In genomic region chr3:150577854-150578253, GRCh38 we compare ENCODE assay signal across 20 cellular contexts. TPM values are rescaled to one million over a fixed set of nuclear protein-coding genes. Genes with fewer than 3 reads are reported as not detected.
A peak's percentile ranks its signal among the peaks of the same experiment; 100 is the strongest.
DNase-seq lines count a peak whose midpoint lies in the region; ATAC-seq and TF ChIP-seq lines count a peak whose summit lies in the region.
"Had no signal": no experiment of that assay in that cellular context is flagged by ENCODE, and none has a peak within 500 bp of the region (broad histone marks: within the 10 kb centered on the region; RNA-seq: fewer than 3 reads in every experiment).

No MANE protein-coding gene starts in this region.

- H3K4me3 ChIP-seq in foreskin fibroblast (ENCODE audit: low read depth in 1 of 2, low read length in 2 of 2) (no peak overlapping the region), mucosa of descending colon (no peak overlapping the region)
- H3K4me3 ChIP-seq: cardiac muscle cell, right atrium auricular region had no signal

- H3K36me3 Mint-ChIP-seq in HFFc6 (ENCODE audit: low read depth), result peaks cover 7% of the 10 kb centered on the region; the same call in 1 of the 2 replicates
- H3K36me3 Mint-ChIP-seq in activated T-helper 17 cell treated with anti-CD3 and anti-CD28 coated beads, Interleukin-2, amount 50 U/mL, for 72 hours (ENCODE audit: low read depth), result peaks cover 96% of the 10 kb centered on the region
- H3K36me3 Mint-ChIP-seq in activated T-helper 2 cell treated with anti-CD3 and anti-CD28 coated beads, Interferon-gamma antibody, Interleukin-2, Interleukin-4, amounts not matched to agents 10 μg/mL and 5 μg/mL and 100 μg/mL, durations not matched to agents 14 hours and 24 hours and 36 hours (ENCODE audit: low read depth), result peaks cover 68% of the 10 kb centered on the region
- H3K36me3 Mint-ChIP-seq in osteocyte (ENCODE audit: unreplicated experiment), result peaks cover 35% of the 10 kb centered on the region

- H3K36me3 ChIP-seq in mucosa of descending colon (ENCODE audit: low read depth), result no peaks in the 10 kb centered on the region

- H3K4me1 Mint-ChIP-seq in HFFc6 (ENCODE audit: low read depth) (no peaks in the 10 kb centered on the region), osteocyte (ENCODE audit: unreplicated experiment) (no peaks in the 10 kb centered on the region)
- peaks cover 11% of the 10 kb centered on the region for H3K4me1 Mint-ChIP-seq in activated T-helper 17 cell treated with anti-CD3 and anti-CD28 coated beads, Interleukin-2, amount 50 U/mL, for 72 hours
- H3K4me1 Mint-ChIP-seq in activated T-helper 2 cell treated with anti-CD3 and anti-CD28 coated beads, Interferon-gamma antibody, Interleukin-2, Interleukin-4, amounts not matched to agents 10 μg/mL and 5 μg/mL and 100 μg/mL, durations not matched to agents 14 hours and 24 hours and 36 hours (ENCODE audit: low read depth), result peaks cover 22% of the 10 kb centered on the region

- H3K27me3 Mint-ChIP-seq in HFFc6 (ENCODE audit: insufficient read depth) (no peaks in the 10 kb centered on the region), osteocyte (ENCODE audit: unreplicated experiment) (no peaks in the 10 kb centered on the region)
- no peaks in the 10 kb centered on the region for H3K27me3 Mint-ChIP-seq in activated T-helper 17 cell treated with anti-CD3 and anti-CD28 coated beads, Interleukin-2, amount 50 U/mL, for 72 hours
- no peaks in the 10 kb centered on the region for H3K27me3 Mint-ChIP-seq in activated T-helper 2 cell treated with anti-CD3 and anti-CD28 coated beads, Interferon-gamma antibody, Interleukin-2, Interleukin-4, amounts not matched to agents 10 μg/mL and 5 μg/mL and 100 μg/mL, durations not matched to agents 14 hours and 24 hours and 36 hours (ENCODE audit: low read depth)
- H3K27me3 Mint-ChIP-seq: activated naive CD8-positive, alpha-beta T cell had no signal

- no peak overlapping the region for H3K4me3 Mint-ChIP-seq in HFFc6
- peak overlapping the region; percentile 25 for H3K4me3 Mint-ChIP-seq in activated T-helper 17 cell treated with anti-CD3 and anti-CD28 coated beads, Interleukin-2, amount 50 U/mL, for 72 hours
- no peak overlapping the region for H3K4me3 Mint-ChIP-seq in activated T-helper 2 cell treated with anti-CD3 and anti-CD28 coated beads, Interferon-gamma antibody, Interleukin-2, Interleukin-4, amounts not matched to agents 10 μg/mL and 5 μg/mL and 100 μg/mL, durations not matched to agents 14 hours and 24 hours and 36 hours (ENCODE audit: low read depth)
- H3K4me3 Mint-ChIP-seq in osteocyte (ENCODE audit: unreplicated experiment), result no peak overlapping the region
- H3K4me3 Mint-ChIP-seq: activated naive CD8-positive, alpha-beta T cell had no signal

- H3K27ac Mint-ChIP-seq in HFFc6 (no peak overlapping the region), osteocyte (ENCODE audit: unreplicated experiment) (no peak overlapping the region)
- H3K27ac Mint-ChIP-seq in activated T-helper 17 cell treated with anti-CD3 and anti-CD28 coated beads, Interleukin-2, amount 50 U/mL, for 72 hours, result peak overlapping the region; percentile 4
- no peak overlapping the region for H3K27ac Mint-ChIP-seq in activated T-helper 2 cell treated with anti-CD3 and anti-CD28 coated beads, Interferon-gamma antibody, Interleukin-2, Interleukin-4, amounts not matched to agents 10 μg/mL and 5 μg/mL and 100 μg/mL, durations not matched to agents 14 hours and 24 hours and 36 hours
- H3K27ac Mint-ChIP-seq: activated naive CD8-positive, alpha-beta T cell had no signal

- intact Hi-C loops in mucosa of descending colon (cut with DNase I, micrococcal nuclease), result no loop called here
- intact Hi-C loops in activated T-helper 2 cell treated with anti-CD3 and anti-CD28 coated beads, Interferon-gamma antibody, Interleukin-2, Interleukin-4, amounts not matched to agents 10 μg/mL and 5 μg/mL and 100 μg/mL, durations not matched to agents 14 hours and 24 hours and 36 hours (cut with micrococcal nuclease), result no loop called here

- H3K27ac ChIP-seq in C4-2B, result no peak overlapping the region
- H3K27ac ChIP-seq: cardiac muscle cell, right atrium auricular region had no signal

- DNase-seq in HFFc6 (no peak), foreskin fibroblast (peak in 1 of 2 donors; percentile 9), mucosa of descending colon (no peak), NCI-H2171 treated with DMSO at 0.1 percent for 48 hours (lab: John Stamatoyannopoulos, UW) (no peak), osteocyte (ENCODE audit: extremely low spot score, unreplicated experiment) (no peak)
- DNase-seq in activated T-helper 2 cell treated with anti-CD3 and anti-CD28 coated beads, Interferon-gamma antibody, Interleukin-2, Interleukin-4, amounts not matched to agents 10 μg/mL and 5 μg/mL and 100 μg/mL, durations not matched to agents 14 hours and 24 hours and 36 hours (ENCODE audit: low spot score), result no peak
- DNase-seq: activated CD4-positive, alpha-beta T cell treated with anti-CD3 and anti-CD28 coated beads for 4 hours; Calu3; glutamatergic neuron; mesendoderm; NCI-H1930; NCI-H774; stimulated activated CD4-positive, alpha-beta T cell treated with anti-CD3 and anti-CD28 coated beads, Interleukin-1b, Interleukin-23, amount 100 ng/mL, for 48 hours; substantia nigra; T-helper 9 cell had no signal

- no peak for ATAC-seq in activated T-helper 17 cell treated with anti-CD3 and anti-CD28 coated beads, Interleukin-2, amount 50 U/mL, for 72 hours (replicated peaks)
- ATAC-seq in mucosa of descending colon, result no peak

- H3K9me3 Mint-ChIP-seq in HFFc6, result no peaks in the 10 kb centered on the region
- no peaks in the 10 kb centered on the region for H3K9me3 Mint-ChIP-seq in activated T-helper 17 cell treated with anti-CD3 and anti-CD28 coated beads, Interleukin-2, amount 50 U/mL, for 72 hours
- no peaks in the 10 kb centered on the region for H3K9me3 Mint-ChIP-seq in activated T-helper 2 cell treated with anti-CD3 and anti-CD28 coated beads, Interferon-gamma antibody, Interleukin-2, Interleukin-4, amounts not matched to agents 10 μg/mL and 5 μg/mL and 100 μg/mL, durations not matched to agents 14 hours and 24 hours and 36 hours
- H3K9me3 Mint-ChIP-seq in osteocyte (ENCODE audit: unreplicated experiment), result no peaks in the 10 kb centered on the region

- TF ChIP-seq CTCF in C4-2B (conservative IDR thresholded peaks at IDR 0.05), result peak; percentile 21
- peak; percentile 27 for TF ChIP-seq CTCF in HFFc6 (IDR thresholded peaks at IDR 0.05)
- peak; percentile 9 for TF ChIP-seq CTCF in foreskin fibroblast (IDR thresholded peaks at IDR 0.05; ENCODE audit: low read depth, low read length)
- TF ChIP-seq CTCF in mucosa of descending colon (IDR thresholded peaks at IDR 0.05), result no peak
- TF ChIP-seq CTCF in osteocyte (IDR thresholded peaks at IDR 0.05), result no peak

- no peaks in the 10 kb centered on the region for H3K9me3 ChIP-seq in mucosa of descending colon
- H3K9me3 ChIP-seq: right atrium auricular region had no signal

- no peaks in the 10 kb centered on the region for H3K4me1 ChIP-seq in mucosa of descending colon (ENCODE audit: low read depth)
- H3K4me1 ChIP-seq: right atrium auricular region had no signal

RNA-seq across cellular contexts. Expression of gene SELENOT, which starts 25.3 kb away (rescaled TPM):
- total RNA-seq in HFFc6 (2021; fragmentation: NEBNext Ultra II Directional; extraction: Animal tissue kit (Norgen Biotek cat#: 25700)), result 100 to 1,000 TPM; 144 to 189 (median 180) TPM
- total RNA-seq in activated T-helper 17 cell treated with anti-CD3 and anti-CD28 coated beads, Interleukin-2, amount 50 U/mL, for 72 hours, result 100 to 1,000 TPM; 111 to 144 TPM
- total RNA-seq in mucosa of descending colon (10 to 100 TPM; 80.7 to 90.2 (median 84.6) TPM), osteocyte (67.9 and 76.1 TPM in 2 replicates)
- total RNA-seq in activated T-helper 2 cell treated with anti-CD3 and anti-CD28 coated beads, Interferon-gamma antibody, Interleukin-2, Interleukin-4, amounts not matched to agents 10 μg/mL and 5 μg/mL and 100 μg/mL, durations not matched to agents 14 hours and 24 hours and 36 hours, result 119 and 121 TPM in 2 replicates

RNA-seq across cellular contexts. Expression of gene EIF2A, which starts 31.3 kb away (rescaled TPM):
- 10 to 100 TPM; 69.6 to 85.9 (median 75.0) TPM for total RNA-seq in HFFc6 (2021; fragmentation: NEBNext Ultra II Directional; extraction: Animal tissue kit (Norgen Biotek cat#: 25700))
- total RNA-seq in activated T-helper 17 cell treated with anti-CD3 and anti-CD28 coated beads, Interleukin-2, amount 50 U/mL, for 72 hours, result 100 to 1,000 TPM; 126 to 139 TPM
- total RNA-seq in mucosa of descending colon (10 to 100 TPM; 67.4 to 78.9 (median 74.1) TPM), osteocyte (66.5 and 67.7 TPM in 2 replicates)
- 124 and 126 TPM in 2 replicates for total RNA-seq in activated T-helper 2 cell treated with anti-CD3 and anti-CD28 coated beads, Interferon-gamma antibody, Interleukin-2, Interleukin-4, amounts not matched to agents 10 μg/mL and 5 μg/mL and 100 μg/mL, durations not matched to agents 14 hours and 24 hours and 36 hours

RNA-seq across cellular contexts. Expression of gene SERP1, which starts 31.6 kb away (rescaled TPM):
- 100 to 1,000 TPM; 108 to 122 (median 112) TPM for total RNA-seq in HFFc6 (2021; fragmentation: NEBNext Ultra II Directional; extraction: Animal tissue kit (Norgen Biotek cat#: 25700))
- 100 to 1,000 TPM in 1 of 2 donors, 10 to 100 TPM in 1; 71.4 to 107 TPM for total RNA-seq in activated T-helper 17 cell treated with anti-CD3 and anti-CD28 coated beads, Interleukin-2, amount 50 U/mL, for 72 hours
- total RNA-seq in mucosa of descending colon, result 10 to 100 TPM; 72.8 to 87.1 (median 86.6) TPM
- total RNA-seq in activated T-helper 2 cell treated with anti-CD3 and anti-CD28 coated beads, Interferon-gamma antibody, Interleukin-2, Interleukin-4, amounts not matched to agents 10 μg/mL and 5 μg/mL and 100 μg/mL, durations not matched to agents 14 hours and 24 hours and 36 hours, result 89.2 and 91.7 TPM in 2 replicates
- 81.3 and 82.1 TPM in 2 replicates for total RNA-seq in osteocyte

Comparison
In these comparisons a context has a peak if more than half of its experiments do, and no peak if none do; other contexts are left out.
1. CTCF ChIP-seq: peak in C4-2B (single experiment), HFFc6 (single experiment) and foreskin fibroblast (single experiment); none in mucosa of descending colon (single experiment) and osteocyte (single experiment).